Comparison of ENCODE assay signal across 10 cellular contexts in genomic region chr7:114969096-114969495, GRCh38. TPM values are rescaled to one million over a fixed set of nuclear protein-coding genes. Genes with fewer than 3 reads are reported as not detected.
"Had no signal": no experiment of that assay in that cellular context is flagged by ENCODE, and none has a peak within 500 bp of the region (broad histone marks: within the 10 kb centered on the region; RNA-seq: fewer than 3 reads in every experiment).

No MANE protein-coding gene starts in this region.

- DNase-seq: IMR-90, KBM-7, KG1 had no signal

- H3K9me3 Mint-ChIP-seq: IgD-negative memory B cell had no signal

- H3K4me3 Mint-ChIP-seq: IgD-negative memory B cell had no signal

- H3K9ac ChIP-seq: KMS-11 had no signal

- ATAC-seq: HepG2, K562 had no signal

- FAIRE-seq: HepG2, HTR-8/SVneo, K562 had no signal

- H3K4me3 ChIP-seq: K562 had no signal

- H3K36me3 Mint-ChIP-seq: IgD-negative memory B cell had no signal

- H3K27me3 Mint-ChIP-seq: IgD-negative memory B cell had no signal

- H3K27ac Mint-ChIP-seq: IgD-negative memory B cell had no signal

- H3K4me2 ChIP-seq: KMS-11 had no signal

- H3K27ac ChIP-seq: HL-60, KMS-11 had no signal

RNA-seq across cellular contexts. Expression of gene MDFIC, which starts 47.2 kb away (rescaled TPM):
- total RNA-seq: HepG2, HT-29 had no signal
